In genomic region chr1:25568834-25569598, GRCh38 we compare ENCODE assay signal across 9 cellular contexts. TPM values are rescaled to one million over a fixed set of nuclear protein-coding genes. Genes with fewer than 3 reads are reported as not detected.
DNase-seq lines count a peak whose midpoint lies in the region; ATAC-seq and TF ChIP-seq lines count a peak whose summit lies in the region.
"Had no signal": no experiment of that assay in that cellular context is flagged by ENCODE, and none has a peak within 500 bp of the region (broad histone marks: within the 10 kb centered on the region; RNA-seq: fewer than 3 reads in every experiment).

No MANE protein-coding gene starts in this region.

- H3K9ac ChIP-seq in HUES64 (ENCODE audit: low read depth, low read length), result peak overlapping the region; percentile 7; the same call in 1 of the 2 replicates

- BruUV-seq in MCF 10A (replicated peaks; lab: Mats Ljungman, UMichigan), result no TSS peak

- TF ChIP-seq CTCF in MCF 10A (IDR thresholded peaks at IDR 0.05; ENCODE audit: unreplicated experiment), result no peak

- no peaks in the 10 kb centered on the region for H3K27me3 Mint-ChIP-seq in MCF 10A (ENCODE audit: insufficient read depth, unreplicated experiment)
- H3K27me3 Mint-ChIP-seq in natural killer cell treated with Interleukin-12 subunit alpha and Interleukin-12 subunit beta and Interleukin-15 and Interleukin-18, amount 100 ng/mL, for 72 hours, result peaks cover 0 to 3% of the 10 kb centered on the region in 2 donors
- peaks cover 14% of the 10 kb centered on the region for H3K27me3 Mint-ChIP-seq in activated T-helper 1 cell treated with anti-CD3 and anti-CD28 coated beads, Interleukin-12 subunit alpha, Interleukin-12 subunit beta, Interleukin-2, Interleukin-4 antibody, amounts not matched to agents 30 ng/mL and 10 ng/mL and 1 ng/mL, durations not matched to agents 14 hours and 24 hours and 36 hours (ENCODE audit: insufficient read depth)

- intact Hi-C loops in MCF 10A (cut with micrococcal nuclease), result no loop called here
- intact Hi-C loops in activated T-helper 1 cell treated with anti-CD3 and anti-CD28 coated beads, Interleukin-12 subunit alpha, Interleukin-12 subunit beta, Interleukin-2, Interleukin-4 antibody, amounts not matched to agents 30 ng/mL and 10 ng/mL and 1 ng/mL, durations not matched to agents 14 hours and 24 hours and 36 hours (cut with micrococcal nuclease), result no loop called here

- no peaks in the 10 kb centered on the region for H3K27me3 ChIP-seq in HUES64 (ENCODE audit: insufficient read depth, low read length)

- H3K27ac Mint-ChIP-seq in MCF 10A (ENCODE audit: low read depth, unreplicated experiment), result peak overlapping the region; percentile 49
- no peak overlapping the region for H3K27ac Mint-ChIP-seq in natural killer cell treated with Interleukin-12 subunit alpha and Interleukin-12 subunit beta and Interleukin-15 and Interleukin-18, amount 100 ng/mL, for 72 hours
- H3K27ac Mint-ChIP-seq in activated T-helper 1 cell treated with anti-CD3 and anti-CD28 coated beads, Interleukin-12 subunit alpha, Interleukin-12 subunit beta, Interleukin-2, Interleukin-4 antibody, amounts not matched to agents 30 ng/mL and 10 ng/mL and 1 ng/mL, durations not matched to agents 14 hours and 24 hours and 36 hours, result no peak overlapping the region

- no peaks in the 10 kb centered on the region for H3K36me3 ChIP-seq in HUES64 (ENCODE audit: insufficient read depth, low read length)

- CTCF ChIA-PET in MCF 10A (lab: Yijun Ruan, JAX), result interaction anchor here (0.6 to 1.6 kb wide), 2 partner anchors 19 to 40 kb away, joined by 4 read pairs; no protein-coding TSS in a partner anchor

- 83% methylated on average over 21 of the region's 21 CpGs for WGBS in HUES64

- peaks cover 34% of the 10 kb centered on the region for H3K4me1 Mint-ChIP-seq in MCF 10A (ENCODE audit: insufficient read depth, unreplicated experiment)
- peaks cover 0 to 17% of the 10 kb centered on the region in 2 donors for H3K4me1 Mint-ChIP-seq in natural killer cell treated with Interleukin-12 subunit alpha and Interleukin-12 subunit beta and Interleukin-15 and Interleukin-18, amount 100 ng/mL, for 72 hours (ENCODE audit: low read depth in 2 of 2)
- H3K4me1 Mint-ChIP-seq in activated T-helper 1 cell treated with anti-CD3 and anti-CD28 coated beads, Interleukin-12 subunit alpha, Interleukin-12 subunit beta, Interleukin-2, Interleukin-4 antibody, amounts not matched to agents 30 ng/mL and 10 ng/mL and 1 ng/mL, durations not matched to agents 14 hours and 24 hours and 36 hours (ENCODE audit: low read depth), result peaks cover 30% of the 10 kb centered on the region

- peaks cover 28% of the 10 kb centered on the region; the same call in 1 of the 2 replicates for H3K4me1 ChIP-seq in HUES64 (ENCODE audit: insufficient read depth, low read length)

- H3K4me3 Mint-ChIP-seq in MCF 10A (ENCODE audit: unreplicated experiment), result peak overlapping the region; percentile 38
- no peak overlapping the region for H3K4me3 Mint-ChIP-seq in natural killer cell treated with Interleukin-12 subunit alpha and Interleukin-12 subunit beta and Interleukin-15 and Interleukin-18, amount 100 ng/mL, for 72 hours
- H3K4me3 Mint-ChIP-seq in activated T-helper 1 cell treated with anti-CD3 and anti-CD28 coated beads, Interleukin-12 subunit alpha, Interleukin-12 subunit beta, Interleukin-2, Interleukin-4 antibody, amounts not matched to agents 30 ng/mL and 10 ng/mL and 1 ng/mL, durations not matched to agents 14 hours and 24 hours and 36 hours, result no peak overlapping the region

- peak overlapping the region; percentile 69; the same call in 1 of the 2 replicates for H3K27ac ChIP-seq in HUES64 (ENCODE audit: low read depth, low read length)

- POLR2A ChIA-PET in MCF 10A (lab: Yijun Ruan, JAX), result interaction anchor here (1.0 kb wide), 2 partner anchors 10 to 26 kb away, joined by 3 to 8 read pairs; partner anchors contain the start of gene LDLRAP1

- ATAC-seq in natural killer cell treated with Interleukin-12 subunit alpha and Interleukin-12 subunit beta and Interleukin-15 and Interleukin-18, amount 100 ng/mL, for 72 hours, result peak; percentile 29 to 37
- ATAC-seq in HG03280 (IDR thresholded peaks at IDR 0.05; ENCODE audit: unreplicated experiment), result no peak
- no peak for ATAC-seq in HG02623 (IDR thresholded peaks at IDR 0.05; ENCODE audit: unreplicated experiment)
- no peak for ATAC-seq in GM21737 (IDR thresholded peaks at IDR 0.05; ENCODE audit: unreplicated experiment)

- H3K9me3 Mint-ChIP-seq in MCF 10A (ENCODE audit: unreplicated experiment), result no peaks in the 10 kb centered on the region
- H3K9me3 Mint-ChIP-seq in natural killer cell treated with Interleukin-12 subunit alpha and Interleukin-12 subunit beta and Interleukin-15 and Interleukin-18, amount 100 ng/mL, for 72 hours, result no peaks in the 10 kb centered on the region
- no peaks in the 10 kb centered on the region for H3K9me3 Mint-ChIP-seq in activated T-helper 1 cell treated with anti-CD3 and anti-CD28 coated beads, Interleukin-12 subunit alpha, Interleukin-12 subunit beta, Interleukin-2, Interleukin-4 antibody, amounts not matched to agents 30 ng/mL and 10 ng/mL and 1 ng/mL, durations not matched to agents 14 hours and 24 hours and 36 hours
- H3K9me3 Mint-ChIP-seq: naive B cell had no signal

- no peak overlapping the region for H3K4me3 ChIP-seq in HUES64 (ENCODE audit: low read length)

- DNase-seq in AG08396 (ENCODE audit: low spot score), result peak; percentile 80
- DNase-seq in MCF 10A (ENCODE audit: unreplicated experiment), result peak; percentile 86
- no peak for DNase-seq in natural killer cell treated with Interleukin-12 subunit alpha and Interleukin-12 subunit beta and Interleukin-15 and Interleukin-18, amount 100 ng/mL, for 72 hours (ENCODE audit: low spot score)
- DNase-seq in activated T-helper 1 cell treated with anti-CD3 and anti-CD28 coated beads, Interleukin-12 subunit alpha, Interleukin-12 subunit beta, Interleukin-2, Interleukin-4 antibody, amounts not matched to agents 30 ng/mL and 10 ng/mL and 1 ng/mL, durations not matched to agents 14 hours and 24 hours and 36 hours (ENCODE audit: low spot score), result no peak
- DNase-seq: naive B cell had no signal

- peaks cover 12% of the 10 kb centered on the region for H3K36me3 Mint-ChIP-seq in MCF 10A (ENCODE audit: insufficient read depth, unreplicated experiment)
- no peaks in the 10 kb centered on the region for H3K36me3 Mint-ChIP-seq in natural killer cell treated with Interleukin-12 subunit alpha and Interleukin-12 subunit beta and Interleukin-15 and Interleukin-18, amount 100 ng/mL, for 72 hours
- peaks cover 4% of the 10 kb centered on the region for H3K36me3 Mint-ChIP-seq in activated T-helper 1 cell treated with anti-CD3 and anti-CD28 coated beads, Interleukin-12 subunit alpha, Interleukin-12 subunit beta, Interleukin-2, Interleukin-4 antibody, amounts not matched to agents 30 ng/mL and 10 ng/mL and 1 ng/mL, durations not matched to agents 14 hours and 24 hours and 36 hours (ENCODE audit: low read depth)

- no peaks in the 10 kb centered on the region for H3K9me3 ChIP-seq in HUES64 (ENCODE audit: insufficient read depth, low read depth, low read length)

RNA-seq across cellular contexts. Expression of gene LDLRAP1, which starts 25.6 kb away (rescaled TPM):
- 9.5 TPM for polyA plus RNA-seq in HUES64 (2013, experiment 1 of 2)
- polyA plus RNA-seq in HUES64 (2013, experiment 2 of 2), result 12.1 TPM
- 10.3 and 14.0 TPM in 2 replicates for total RNA-seq in MCF 10A (2022)
- total RNA-seq in natural killer cell treated with Interleukin-12 subunit alpha and Interleukin-12 subunit beta and Interleukin-15 and Interleukin-18, amount 100 ng/mL, for 72 hours, result 1 to 10 TPM; 2.4 to 4.1 TPM
- total RNA-seq in activated T-helper 1 cell treated with anti-CD3 and anti-CD28 coated beads, Interleukin-12 subunit alpha, Interleukin-12 subunit beta, Interleukin-2, Interleukin-4 antibody, amounts not matched to agents 30 ng/mL and 10 ng/mL and 1 ng/mL, durations not matched to agents 14 hours and 24 hours and 36 hours, result 4.6 and 5.3 TPM in 2 replicates

RNA-seq across cellular contexts. Expression of gene MAN1C1, which starts 47.6 kb away (rescaled TPM):
- polyA plus RNA-seq in HUES64 (2013, experiment 1 of 2), result 4.5 TPM
- polyA plus RNA-seq in HUES64 (2013, experiment 2 of 2), result 6.4 TPM
- total RNA-seq in MCF 10A (2022), result not detected in 2 replicates
- total RNA-seq in natural killer cell treated with Interleukin-12 subunit alpha and Interleukin-12 subunit beta and Interleukin-15 and Interleukin-18, amount 100 ng/mL, for 72 hours, result 1 to 10 TPM in 1 of 2 donors, under 1 TPM in 1; 0.88 to 2.5 TPM
- 0.83 and 0.98 TPM in 2 replicates for total RNA-seq in activated T-helper 1 cell treated with anti-CD3 and anti-CD28 coated beads, Interleukin-12 subunit alpha, Interleukin-12 subunit beta, Interleukin-2, Interleukin-4 antibody, amounts not matched to agents 30 ng/mL and 10 ng/mL and 1 ng/mL, durations not matched to agents 14 hours and 24 hours and 36 hours

Comparison
In these comparisons a context has a peak if more than half of its experiments do, and no peak if none do; other contexts are left out.
1. DNase-seq: peak in AG08396 (single experiment) and MCF 10A (single experiment); none in natural killer cell treated with Interleukin-12 subunit alpha and Interleukin-12 subunit beta and Interleukin-15 and Interleukin-18, amount 100 ng/mL, for 72 hours (single experiment) and activated T-helper 1 cell treated with anti-CD3 and anti-CD28 coated beads, Interleukin-12 subunit alpha, Interleukin-12 subunit beta, Interleukin-2, Interleukin-4 antibody, amounts not matched to agents 30 ng/mL and 10 ng/mL and 1 ng/mL, durations not matched to agents 14 hours and 24 hours and 36 hours (single experiment).
2. ATAC-seq: peak in natural killer cell treated with Interleukin-12 subunit alpha and Interleukin-12 subunit beta and Interleukin-15 and Interleukin-18, amount 100 ng/mL, for 72 hours (2 of 2); none in HG03280 (single experiment), HG02623 (single experiment) and GM21737 (single experiment).